Comparison of ENCODE assay signal across 8 cellular contexts in the genomic region with DNA sequence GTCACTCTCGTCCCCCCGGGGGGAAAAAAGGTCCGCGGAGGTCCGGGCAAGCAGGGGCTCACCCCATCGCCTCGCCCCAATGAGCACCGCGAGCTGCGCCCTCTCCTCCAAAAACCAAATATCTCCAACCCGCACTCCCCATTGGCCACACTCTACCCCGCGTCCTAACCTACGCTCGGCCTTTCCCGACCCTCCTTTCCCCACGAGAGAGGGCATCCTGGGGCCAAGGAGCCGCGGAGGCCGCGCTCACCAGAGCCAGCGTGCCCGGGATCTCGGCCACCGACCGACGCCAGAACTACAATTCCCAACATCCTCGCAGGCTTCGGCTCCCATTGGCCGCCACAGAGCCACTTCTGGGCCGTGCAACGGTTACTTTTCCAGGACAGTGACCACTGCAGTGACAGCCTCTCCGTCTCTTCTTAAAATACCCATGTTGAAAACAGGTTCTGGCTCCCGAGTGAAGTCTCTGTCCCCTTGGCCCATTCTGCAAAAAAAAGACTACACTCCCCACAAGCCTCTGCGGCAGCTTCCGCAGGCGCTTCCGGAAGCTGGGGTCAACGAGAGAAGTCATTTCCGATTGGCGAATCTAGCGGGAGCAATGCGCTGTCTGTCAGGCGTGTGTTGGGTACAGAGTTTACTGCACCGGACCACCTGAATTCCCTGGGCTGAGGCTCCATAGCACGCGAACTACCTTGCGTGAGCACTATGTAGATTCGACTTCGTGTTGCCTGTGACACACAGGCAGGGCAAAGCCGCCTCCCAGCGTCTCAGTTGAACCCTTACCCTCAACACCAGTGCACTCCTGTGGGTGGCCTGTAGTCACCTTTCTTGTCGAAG. TPM values are rescaled to one million over a fixed set of nuclear protein-coding genes. Genes with fewer than 3 reads are reported as not detected.
A peak's percentile ranks its signal among the peaks of the same experiment; 100 is the strongest.
DNase-seq lines count a peak whose midpoint lies in the region; ATAC-seq and TF ChIP-seq lines count a peak whose summit lies in the region.

Gene ZNF343, minus strand, starts transcription at position 285 of the 837 bp plus-strand sequence. CDS start 15,020 bp downstream, outside the sequence.

- H3K36me3 ChIP-seq in DND-41 (ENCODE audit: insufficient read depth, low read length), result no peaks in the 10 kb centered on the region

- no peaks in the 10 kb centered on the region for H3K9me3 ChIP-seq in DND-41 (ENCODE audit: insufficient read depth, low read length, severe bottlenecking)

- peaks cover 10 to 14% of the 10 kb centered on the region in 2 donors for H3K4me1 Mint-ChIP-seq in natural killer cell treated with Interleukin-12 subunit alpha and Interleukin-12 subunit beta and Interleukin-15 and Interleukin-18, amount 100 ng/mL, for 72 hours (ENCODE audit: low read depth in 2 of 2)
- H3K4me1 Mint-ChIP-seq in stimulated activated naive CD8-positive, alpha-beta T cell treated with anti-CD3 and anti-CD28 coated beads, Interleukin-15, Interleukin-2, amounts not matched to agents 100 ng/mL and 50 ng/mL, for 24 hours (ENCODE audit: low read depth), result peaks cover 19% of the 10 kb centered on the region

- peaks cover 23% of the 10 kb centered on the region for H3K4me1 ChIP-seq in DND-41 (ENCODE audit: insufficient read depth, low read length)

- TF ChIP-seq CTCF in DND-41 (IDR thresholded peaks at IDR 0.05; ENCODE audit: borderline replicate concordance, extremely low read depth, low read length, poor library complexity, severe bottlenecking), result no peak

- H3K4me2 ChIP-seq in DND-41 (ENCODE audit: insufficient read depth, low read length), result peak within 1 kb of the TSS; percentile 96

- no peaks in the 10 kb centered on the region for H3K9me3 Mint-ChIP-seq in natural killer cell treated with Interleukin-12 subunit alpha and Interleukin-12 subunit beta and Interleukin-15 and Interleukin-18, amount 100 ng/mL, for 72 hours
- H3K9me3 Mint-ChIP-seq in stimulated activated naive CD8-positive, alpha-beta T cell treated with anti-CD3 and anti-CD28 coated beads, Interleukin-15, Interleukin-2, amounts not matched to agents 100 ng/mL and 50 ng/mL, for 24 hours, result no peaks in the 10 kb centered on the region

- H3K27me3 ChIP-seq in DND-41 (ENCODE audit: insufficient read depth, low read length, poor library complexity), result peaks cover 6% of the 10 kb centered on the region

- DNase-seq in DND-41 (peak; percentile 84), KBM-7 (peak; percentile 93), RPMI7951 (ENCODE audit: low read depth) (peak; percentile 88), fibroblast of peridontal ligament (ENCODE audit: extremely low read depth) (peak; percentile 78)
- peak; percentile 40 to 62 for DNase-seq in activated T-helper 1 cell treated with anti-CD3 and anti-CD28 coated beads, Interleukin-2, amount 50 U/mL, for 16 hours (ENCODE audit: low read depth in 1 of 2, low spot score in 1 of 2)
- DNase-seq in natural killer cell treated with Interleukin-12 subunit alpha and Interleukin-12 subunit beta and Interleukin-15 and Interleukin-18, amount 100 ng/mL, for 72 hours (ENCODE audit: low spot score), result peak; percentile 77

- H3K9ac ChIP-seq in DND-41 (ENCODE audit: low read depth, low read length), result peak within 1 kb of the TSS; percentile 79

- no peaks in the 10 kb centered on the region for H4K20me1 ChIP-seq in DND-41 (ENCODE audit: insufficient read depth, low read length)

- H2AFZ ChIP-seq in DND-41 (ENCODE audit: low read depth, low read length), result peak within 1 kb of the TSS; percentile 100

- H3K27ac ChIP-seq in DND-41 (ENCODE audit: low read length), result peak within 1 kb of the TSS; percentile 98

- H3K27ac Mint-ChIP-seq in natural killer cell treated with Interleukin-12 subunit alpha and Interleukin-12 subunit beta and Interleukin-15 and Interleukin-18, amount 100 ng/mL, for 72 hours, result peak within 1 kb of the TSS; percentile 84 to 97
- H3K27ac Mint-ChIP-seq in stimulated activated naive CD8-positive, alpha-beta T cell treated with anti-CD3 and anti-CD28 coated beads, Interleukin-15, Interleukin-2, amounts not matched to agents 100 ng/mL and 50 ng/mL, for 24 hours, result peak within 1 kb of the TSS; percentile 95

- H3K27me3 Mint-ChIP-seq in natural killer cell treated with Interleukin-12 subunit alpha and Interleukin-12 subunit beta and Interleukin-15 and Interleukin-18, amount 100 ng/mL, for 72 hours, result peaks cover 9 to 12% of the 10 kb centered on the region in 2 donors
- peaks cover 9% of the 10 kb centered on the region for H3K27me3 Mint-ChIP-seq in stimulated activated naive CD8-positive, alpha-beta T cell treated with anti-CD3 and anti-CD28 coated beads, Interleukin-15, Interleukin-2, amounts not matched to agents 100 ng/mL and 50 ng/mL, for 24 hours

- in situ Hi-C loops in KBM-7 (cut with MboI; ENCODE audit: low pct_unique_long_range_greater_than_20kb, low sequenced_read_pairs), result no loop called here

- peaks cover 19% of the 10 kb centered on the region for H3K79me2 ChIP-seq in DND-41 (ENCODE audit: insufficient read depth, low read length)

- peak within 1 kb of the TSS; percentile 99 for H3K4me3 Mint-ChIP-seq in natural killer cell treated with Interleukin-12 subunit alpha and Interleukin-12 subunit beta and Interleukin-15 and Interleukin-18, amount 100 ng/mL, for 72 hours
- H3K4me3 Mint-ChIP-seq in stimulated activated naive CD8-positive, alpha-beta T cell treated with anti-CD3 and anti-CD28 coated beads, Interleukin-15, Interleukin-2, amounts not matched to agents 100 ng/mL and 50 ng/mL, for 24 hours, result peak within 1 kb of the TSS; percentile 97

- ATAC-seq in DND-41 (ENCODE audit: insufficient read depth, low read depth), result peak; percentile 95
- peak; percentile 94 for ATAC-seq in GM21723 (IDR thresholded peaks at IDR 0.05; ENCODE audit: unreplicated experiment)
- ATAC-seq in natural killer cell treated with Interleukin-12 subunit alpha and Interleukin-12 subunit beta and Interleukin-15 and Interleukin-18, amount 100 ng/mL, for 72 hours, result peak; percentile 96 to 97

- H3K36me3 Mint-ChIP-seq in natural killer cell treated with Interleukin-12 subunit alpha and Interleukin-12 subunit beta and Interleukin-15 and Interleukin-18, amount 100 ng/mL, for 72 hours, result no peaks in the 10 kb centered on the region
- H3K36me3 Mint-ChIP-seq in stimulated activated naive CD8-positive, alpha-beta T cell treated with anti-CD3 and anti-CD28 coated beads, Interleukin-15, Interleukin-2, amounts not matched to agents 100 ng/mL and 50 ng/mL, for 24 hours (ENCODE audit: low read depth), result no peaks in the 10 kb centered on the region

- H3K4me3 ChIP-seq in DND-41 (ENCODE audit: low read depth in 1 of 2, low read length in 2 of 2), result peak within 1 kb of the TSS; percentile 61 to 89

RNA-seq across cellular contexts. Expression of gene ZNF343, which starts in this region (rescaled TPM):
- total RNA-seq in RPMI7951 (2014; rRNA removed; shearing (Covaris generic)), result 15.6 and 22.8 TPM in 2 replicates
- 10 to 100 TPM in 1 of 2 donors, 1 to 10 TPM in 1; 6.8 to 21.1 TPM for total RNA-seq in natural killer cell treated with Interleukin-12 subunit alpha and Interleukin-12 subunit beta and Interleukin-15 and Interleukin-18, amount 100 ng/mL, for 72 hours

Comparison
In these comparisons a context has a peak if more than half of its experiments do, and no peak if none do; other contexts are left out.
1. Peak in every context shown above with its lines: DNase-seq, ATAC-seq, H3K4me3 ChIP-seq and H3K27ac ChIP-seq.